ENCODE assay signal across 8 cellular contexts in the genomic region with DNA sequence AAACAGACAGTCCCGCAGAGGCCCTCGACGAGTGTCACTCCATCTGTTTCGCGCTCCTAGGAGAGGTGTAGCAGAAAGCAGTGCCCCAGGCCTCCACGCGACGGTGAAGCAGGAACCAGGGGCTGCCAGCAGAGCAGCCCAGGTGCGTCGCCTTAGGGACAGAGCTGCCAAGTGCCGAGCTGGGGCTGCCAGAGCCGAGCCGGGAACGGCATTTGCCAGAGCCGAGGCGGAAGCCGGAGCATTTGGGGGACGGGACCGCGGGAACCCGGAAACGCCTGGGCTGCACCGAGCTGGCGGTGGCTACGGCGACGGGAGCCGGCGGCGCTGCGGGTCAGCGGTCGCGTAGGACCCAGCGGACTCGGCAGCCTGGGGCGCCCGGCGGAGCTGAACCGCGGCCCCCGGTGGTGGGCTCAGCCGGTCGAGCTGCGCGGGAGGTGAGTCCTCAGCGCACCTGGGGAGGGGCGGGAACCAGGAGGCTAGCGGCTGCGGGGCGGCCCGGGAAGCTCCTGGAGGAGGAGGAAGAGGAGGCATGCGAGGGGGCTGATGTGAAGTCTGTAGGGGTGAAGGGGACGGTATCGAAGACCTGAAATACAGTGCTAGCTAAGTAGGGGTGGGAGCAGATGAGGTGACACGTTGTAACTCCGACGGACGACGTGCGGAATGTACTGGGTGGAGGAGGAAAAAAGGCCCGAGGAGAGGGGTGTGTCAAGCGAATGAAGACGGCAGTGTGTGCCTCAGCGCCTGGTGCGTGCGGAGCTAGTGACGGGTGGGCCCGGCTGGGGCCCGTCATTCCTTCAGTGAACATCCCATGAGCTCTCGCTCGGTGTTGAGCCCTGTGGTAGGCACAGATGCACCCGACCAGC. TPM values are rescaled to one million over a fixed set of nuclear protein-coding genes. Genes with fewer than 3 reads are reported as not detected.
DNase-seq lines count a peak whose midpoint lies in the region; ATAC-seq and TF ChIP-seq lines count a peak whose summit lies in the region.

A gene (plus strand): TSS at position 268 of the 863 bp plus-strand sequence. CDS start 23,559 bp downstream, outside the sequence.

- peaks cover 27% of the 10 kb centered on the region for H3K4me1 Mint-ChIP-seq in activated CD8-positive, alpha-beta T cell treated with anti-CD3 and anti-CD28 coated beads, Interleukin-2, amount 10 ng/mL, durations not matched to agents 7 days and 5 days (ENCODE audit: low read depth)
- H3K4me1 Mint-ChIP-seq in memory B cell = peaks cover 22% of the 10 kb centered on the region

- no peaks in the 10 kb centered on the region for H3K36me3 ChIP-seq in effector memory CD4-positive, alpha-beta T cell (ENCODE audit: control insufficient read depth, insufficient read depth, low read length)

- CTCF ChIA-PET in activated CD8-positive, alpha-beta T cell treated with anti-CD3 and anti-CD28 coated beads, Interleukin-2, amount 10 ng/mL, durations not matched to agents 7 days and 5 days (lab: Charles Lee) = interaction anchor here (0.5 to 1.4 kb wide), 5 partner anchors 17 to 194 kb away, joined by 3 to 4 read pairs (median 3); a partner anchor contains a TSS

- H3K4me3 ChIP-seq in effector memory CD4-positive, alpha-beta T cell (ENCODE audit: insufficient read depth, low read depth, low read length, poor library complexity, severe bottlenecking) = peak within 1 kb of the TSS; percentile 89

- H3K4me1 ChIP-seq in effector memory CD4-positive, alpha-beta T cell (ENCODE audit: control insufficient read depth, insufficient read depth, low read length, poor library complexity, severe bottlenecking) = peaks cover 5% of the 10 kb centered on the region

- POLR2A ChIA-PET in activated CD8-positive, alpha-beta T cell treated with anti-CD3 and anti-CD28 coated beads, Interleukin-2, amount 10 ng/mL, durations not matched to agents 7 days and 5 days (lab: Charles Lee) = interaction anchor here (0.6 to 2.3 kb wide), 14 partner anchors 8 to 494 kb away, joined by 3 to 15 read pairs (median 4); a partner anchor contains a TSS

- H3K27ac Mint-ChIP-seq in activated CD8-positive, alpha-beta T cell treated with anti-CD3 and anti-CD28 coated beads, Interleukin-2, amount 10 ng/mL, durations not matched to agents 7 days and 5 days = peak within 1 kb of the TSS; percentile 97
- H3K27ac Mint-ChIP-seq in memory B cell = peak within 1 kb of the TSS; percentile 82

- DNase-seq in GM19240 (ENCODE audit: insufficient read length, low spot score) (peak; percentile 58), NCI-H748 treated with DMSO at 0.1 percent for 48 hours (lab: John Stamatoyannopoulos, UW) (peak; percentile 46), memory B cell (ENCODE audit: low spot score in 2 of 2) (peak; percentile 54 to 80)
- peak; percentile 81 for DNase-seq in activated CD8-positive, alpha-beta T cell treated with anti-CD3 and anti-CD28 coated beads, Interleukin-2, amount 10 ng/mL, durations not matched to agents 7 days and 5 days
- peak; percentile 49 to 65 (median 63) for DNase-seq in effector memory CD4-positive, alpha-beta T cell
- peak; percentile 45 for DNase-seq in stimulated activated CD8-positive, alpha-beta memory T cell treated with anti-CD3 and anti-CD28 coated beads, Interleukin-12 subunit alpha, Interleukin-12 subunit beta, amount 100 ng/mL, for 24 hours (ENCODE audit: extremely low read depth)

- peaks cover 5% of the 10 kb centered on the region for H3K9me3 Mint-ChIP-seq in activated CD8-positive, alpha-beta T cell treated with anti-CD3 and anti-CD28 coated beads, Interleukin-2, amount 10 ng/mL, durations not matched to agents 7 days and 5 days (ENCODE audit: insufficient read depth)
- no peaks in the 10 kb centered on the region for H3K9me3 Mint-ChIP-seq in memory B cell

- H3K9me3 ChIP-seq in effector memory CD4-positive, alpha-beta T cell (ENCODE audit: control insufficient read depth, low read length) = no peaks in the 10 kb centered on the region

- peak within 1 kb of the TSS; percentile 79 for H3K27ac ChIP-seq in C4-2B
- peak within 1 kb of the TSS; percentile 74 for H3K27ac ChIP-seq in effector memory CD4-positive, alpha-beta T cell (ENCODE audit: insufficient read depth, low read length, poor library complexity, severe bottlenecking)

- TF ChIP-seq CTCF in C4-2B (conservative IDR thresholded peaks at IDR 0.05) = no peak; the same call in 1 of the 2 replicates

- H3K36me3 Mint-ChIP-seq in activated CD8-positive, alpha-beta T cell treated with anti-CD3 and anti-CD28 coated beads, Interleukin-2, amount 10 ng/mL, durations not matched to agents 7 days and 5 days (ENCODE audit: low read depth) = peaks cover 11% of the 10 kb centered on the region
- peaks cover under 1% of the 10 kb centered on the region for H3K36me3 Mint-ChIP-seq in memory B cell

- ATAC-seq in HG03457 (IDR thresholded peaks at IDR 0.05; ENCODE audit: unreplicated experiment) (peak; percentile 89), memory B cell (ENCODE audit: low read depth) (peak; percentile 76)
- ATAC-seq in activated CD8-positive, alpha-beta T cell treated with anti-CD3 and anti-CD28 coated beads, Interleukin-2, amount 10 ng/mL, durations not matched to agents 7 days and 5 days = peak; percentile 92

- H3K4me3 Mint-ChIP-seq in activated CD8-positive, alpha-beta T cell treated with anti-CD3 and anti-CD28 coated beads, Interleukin-2, amount 10 ng/mL, durations not matched to agents 7 days and 5 days = peak within 1 kb of the TSS; percentile 97
- H3K4me3 Mint-ChIP-seq in memory B cell = peak within 1 kb of the TSS; percentile 99

- H3K27me3 Mint-ChIP-seq in activated CD8-positive, alpha-beta T cell treated with anti-CD3 and anti-CD28 coated beads, Interleukin-2, amount 10 ng/mL, durations not matched to agents 7 days and 5 days (ENCODE audit: low read depth) = no peaks in the 10 kb centered on the region
- H3K27me3 Mint-ChIP-seq in memory B cell = no peaks in the 10 kb centered on the region

- H3K27me3 ChIP-seq in effector memory CD4-positive, alpha-beta T cell (replicated peaks; ENCODE audit: control insufficient read depth, insufficient read depth, low read length, poor library complexity, severe bottlenecking) = no peaks in the 10 kb centered on the region

RNA-seq across cellular contexts. Expression of the gene that starts here (rescaled TPM):
- 10 to 100 TPM; 18.3 to 18.8 TPM for total RNA-seq in activated CD8-positive, alpha-beta T cell treated with anti-CD3 and anti-CD28 coated beads, Interleukin-2, amount 10 ng/mL, durations not matched to agents 7 days and 5 days

Comparison
In these comparisons a context has a peak if more than half of its experiments do, and no peak if none do; other contexts are left out.
1. Peak in every context shown above with its lines: DNase-seq, ATAC-seq, H3K4me3 ChIP-seq and H3K27ac ChIP-seq.